Comparison of ENCODE assay signal across 20 cellular contexts in the genomic region with DNA sequence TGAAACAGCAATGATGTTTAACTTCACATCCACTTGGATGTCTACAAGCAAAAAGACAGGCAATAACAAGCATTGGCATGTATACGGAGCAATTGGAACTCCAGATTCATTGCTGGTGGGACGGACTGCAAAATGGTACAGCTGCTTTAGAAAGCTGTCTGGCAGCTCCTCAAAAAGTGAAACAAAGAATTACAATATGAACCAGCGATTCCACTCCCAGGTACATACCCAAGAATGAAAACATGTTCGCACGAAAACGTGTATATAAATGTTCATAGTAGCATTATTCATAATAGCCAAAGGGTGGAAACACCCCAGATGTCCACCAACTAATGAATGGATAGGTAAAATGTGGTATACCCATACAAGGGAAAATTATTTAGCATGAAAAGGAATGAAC.
DNase-seq lines count a peak whose midpoint lies in the region; ATAC-seq, FAIRE-seq and TF ChIP-seq lines count a peak whose summit lies in the region.
"Had no signal": no experiment of that assay in that cellular context is flagged by ENCODE, and none has a peak within 500 bp of the region (broad histone marks: within the 10 kb centered on the region; RNA-seq: fewer than 3 reads in every experiment).

No MANE protein-coding gene starts in this region.

- CTCF ChIA-PET in MCF 10A (lab: Yijun Ruan, JAX) (no interaction called here), mammary epithelial cell (lab: Charles Lee; ENCODE audit: low non-redundant PET) (no interaction called here)

- no peak for TF ChIP-seq CTCF in MCF 10A (IDR thresholded peaks at IDR 0.05; ENCODE audit: unreplicated experiment)
- TF ChIP-seq CTCF in breast epithelium (IDR thresholded peaks at IDR 0.05) = no peak
- TF ChIP-seq CTCF in mammary epithelial cell (conservative IDR thresholded peaks at IDR 0.05 in 1 of 2, IDR thresholded peaks at IDR 0.05 in 1 of 2; ENCODE audit: extremely low read depth in 1 of 2, insufficient read depth in 1 of 2, low read depth in 1 of 2, low read length in 2 of 2) = no peak
- TF ChIP-seq CTCF in foreskin keratinocyte (conservative IDR thresholded peaks at IDR 0.05) = no peak
- no peak for TF ChIP-seq CTCF in pancreas (IDR thresholded peaks at IDR 0.05)
- no peak for TF ChIP-seq CTCF in transverse colon (IDR thresholded peaks at IDR 0.05)

- H3K4me3 Mint-ChIP-seq in MCF 10A (ENCODE audit: unreplicated experiment) = peak overlapping the region; percentile 65
- H3K4me3 Mint-ChIP-seq in naive thymus-derived CD8-positive, alpha-beta T cell = no peak overlapping the region

- POLR2A ChIA-PET in MCF 10A (lab: Yijun Ruan, JAX) = interaction anchor here (0.6 to 3.9 kb wide), 16 partner anchors 9 to 185 kb away, joined by 3 to 21 read pairs (median 4); a partner anchor contains a TSS
- POLR2A ChIA-PET in naive thymus-derived CD8-positive, alpha-beta T cell (lab: Charles Lee) = no interaction called here

- H3K27ac ChIP-seq in breast epithelium (no peak overlapping the region), mammary epithelial cell (ENCODE audit: insufficient read depth, low read depth, low read length) (peak overlapping the region; percentile 85), foreskin keratinocyte (peak overlapping the region; percentile 79), pancreas (no peak overlapping the region), transverse colon (no peak overlapping the region)
- H3K27ac ChIP-seq: SK-N-MC had no signal

- in situ Hi-C loops in mammary epithelial cell (cut with MboI; ENCODE audit: low sequenced_read_pairs in 2 of 2) = no loop called here
- in situ Hi-C loops in transverse colon (cut with MboI; ENCODE audit: low pct_ligation_motif_present in 1 of 4, low pct_unique_long_range_greater_than_20kb in 1 of 4, low sequenced_read_pairs in 3 of 4) = no loop called here

- no peak for TF ChIP-seq POLR2A in breast epithelium (IDR thresholded peaks at IDR 0.05)
- TF ChIP-seq POLR2A in transverse colon (IDR thresholded peaks at IDR 0.05) = no peak

- no peak overlapping the region for H2AFZ ChIP-seq in mammary epithelial cell (ENCODE audit: low read depth, low read length)

- no peak for TF ChIP-seq EP300 in transverse colon (IDR thresholded peaks at IDR 0.05; ENCODE audit: low read depth)

- ATAC-seq in foreskin keratinocyte (peak; percentile 26), HG03571 (IDR thresholded peaks at IDR 0.05; ENCODE audit: unreplicated experiment) (no peak), pancreas (no peak)
- ATAC-seq in naive thymus-derived CD8-positive, alpha-beta T cell = no peak

- H3K4me3 ChIP-seq in breast epithelium = no peak overlapping the region
- H3K4me3 ChIP-seq in mammary epithelial cell (replicated peaks in 1 of 3; ENCODE audit: insufficient read depth in 1 of 3, low read depth in 2 of 3, low read length in 3 of 3) = peak overlapping the region in 1 of 3 experiments; percentile 6
- no peak overlapping the region for H3K4me3 ChIP-seq in pancreas
- no peak overlapping the region for H3K4me3 ChIP-seq in transverse colon
- H3K4me3 ChIP-seq: SK-N-MC had no signal

- dilution Hi-C loops in mammary epithelial cell (cut with HindIII; ENCODE audit: low sequenced_read_pairs) = no loop called here

- 17% methylated on average over 6 of the region's 6 CpGs for WGBS in mammary epithelial cell (ENCODE audit: low coverage, missing lambda C conversion rate)
- 80 to 88% methylated on average over 6 of the region's 6 CpGs for WGBS in pancreas, 2 donors
- 85 to 86% methylated on average over 4 to 6 of the region's 6 CpGs for WGBS in transverse colon (ENCODE audit: low coverage in 1 of 2), 2 donors

- no peaks in the 10 kb centered on the region for H3K27me3 ChIP-seq in breast epithelium
- no peaks in the 10 kb centered on the region for H3K27me3 ChIP-seq in mammary epithelial cell (ENCODE audit: insufficient read depth, low read length)
- no peaks in the 10 kb centered on the region for H3K27me3 ChIP-seq in foreskin keratinocyte
- no peaks in the 10 kb centered on the region for H3K27me3 ChIP-seq in pancreas
- H3K27me3 ChIP-seq in transverse colon = peaks cover 3% of the 10 kb centered on the region
- H3K27me3 ChIP-seq: BE2C had no signal

- H3K4me1 Mint-ChIP-seq in MCF 10A (ENCODE audit: insufficient read depth, unreplicated experiment) = peaks cover 64% of the 10 kb centered on the region
- no peaks in the 10 kb centered on the region for H3K4me1 Mint-ChIP-seq in naive thymus-derived CD8-positive, alpha-beta T cell

- H3K9me3 Mint-ChIP-seq in MCF 10A (ENCODE audit: unreplicated experiment) = no peaks in the 10 kb centered on the region
- no peaks in the 10 kb centered on the region for H3K9me3 Mint-ChIP-seq in naive thymus-derived CD8-positive, alpha-beta T cell

- BruUV-seq in MCF 10A (replicated peaks; lab: Mats Ljungman, UMichigan) (no TSS peak), mammary epithelial cell (replicated peaks; lab: Mats Ljungman, UMichigan) (no TSS peak)

- H3K9me3 ChIP-seq in breast epithelium = no peaks in the 10 kb centered on the region
- H3K9me3 ChIP-seq in mammary epithelial cell (replicated peaks; ENCODE audit: insufficient read depth, low read length) = no peaks in the 10 kb centered on the region
- H3K9me3 ChIP-seq in pancreas = no peaks in the 10 kb centered on the region
- no peaks in the 10 kb centered on the region for H3K9me3 ChIP-seq in transverse colon
- H3K9me3 ChIP-seq: BE2C had no signal

- H3K4me1 ChIP-seq in breast epithelium (no peaks in the 10 kb centered on the region), mammary epithelial cell (ENCODE audit: insufficient read depth, low read length) (peaks cover 82% of the 10 kb centered on the region), foreskin keratinocyte (peaks cover 89% of the 10 kb centered on the region), pancreas (peaks cover 0 to 5% (median 0%) of the 10 kb centered on the region in 3 donors), transverse colon (peaks cover 0 to 13% (median 0%) of the 10 kb centered on the region in 4 donors)
- H3K4me1 ChIP-seq: BE2C had no signal

- peak overlapping the region; percentile 42 for H3K9ac ChIP-seq in mammary epithelial cell (ENCODE audit: insufficient read depth, low read length)

- no peaks in the 10 kb centered on the region for H4K20me1 ChIP-seq in mammary epithelial cell (ENCODE audit: insufficient read depth, low read length)

- H3K27ac Mint-ChIP-seq in MCF 10A (ENCODE audit: low read depth, unreplicated experiment) = peak overlapping the region; percentile 96
- H3K27ac Mint-ChIP-seq in naive thymus-derived CD8-positive, alpha-beta T cell = no peak overlapping the region

- peaks cover 30% of the 10 kb centered on the region for H3K36me3 Mint-ChIP-seq in MCF 10A (ENCODE audit: insufficient read depth, unreplicated experiment)
- no peaks in the 10 kb centered on the region for H3K36me3 Mint-ChIP-seq in naive thymus-derived CD8-positive, alpha-beta T cell

- DNase-seq in MCF 10A (ENCODE audit: unreplicated experiment) (no peak), breast epithelium (ENCODE audit: low spot score in 2 of 2) (no peak), mammary epithelial cell (peak; percentile 73), foreskin keratinocyte (peak; percentile 74 to 89), pancreas (no peak), transverse colon (no peak)
- no peak for DNase-seq in naive thymus-derived CD8-positive, alpha-beta T cell
- DNase-seq: 8988T, BE2C, EL, Karpas-422, NCI-H1417, NCI-H1694 treated with DMSO at 0.1 percent for 48 hours, NCI-H446, NCI-H526, OCI-M1, SHP77 had no signal

- intact Hi-C loops in MCF 10A (cut with micrococcal nuclease) (loop anchor here (1.0 to 2.0 kb wide), 2 partner anchors 58 to 121 kb away; no protein-coding TSS in a partner anchor), breast epithelium (cut with DNase I; ENCODE audit: low total_unique reads) (no loop called here), mammary epithelial cell (cut with micrococcal nuclease) (loop anchor here (2.0 kb wide), 1 partner anchor 57 kb away; no protein-coding TSS in a partner anchor), pancreas (cut with DNase I) (no loop called here), transverse colon (cut with DNase I; ENCODE audit: low total_unique reads) (no loop called here)

- FAIRE-seq in pancreas (lab: Jason Lieb, UNC) = no peak
- FAIRE-seq: H1 had no signal

- peaks cover 83% of the 10 kb centered on the region for H3K79me2 ChIP-seq in mammary epithelial cell (ENCODE audit: insufficient read depth, low read length)

- H3K36me3 ChIP-seq in breast epithelium (no peaks in the 10 kb centered on the region), mammary epithelial cell (ENCODE audit: insufficient read depth, low read length) (peaks cover 19% of the 10 kb centered on the region), pancreas (no peaks in the 10 kb centered on the region), transverse colon (no peaks in the 10 kb centered on the region)
- H3K36me3 ChIP-seq: BE2C had no signal

- peak overlapping the region; percentile 54 for H3K4me2 ChIP-seq in mammary epithelial cell (ENCODE audit: insufficient read depth, low read depth, low read length)

- no peaks in the 10 kb centered on the region for H3K27me3 Mint-ChIP-seq in MCF 10A (ENCODE audit: insufficient read depth, unreplicated experiment)
- H3K27me3 Mint-ChIP-seq in naive thymus-derived CD8-positive, alpha-beta T cell = peaks cover 0 to 12% (median 8%) of the 10 kb centered on the region in 5 donors

Comparison
In these comparisons a context has a peak if more than half of its experiments do, and no peak if none do; other contexts are left out.
1. DNase-seq: peak in mammary epithelial cell (single experiment) and foreskin keratinocyte (2 of 2); none in MCF 10A (single experiment), breast epithelium (0 of 2), naive thymus-derived CD8-positive, alpha-beta T cell (0 of 10), pancreas (0 of 6) and transverse colon (single experiment).
2. H3K27ac ChIP-seq: peak in mammary epithelial cell (single experiment) and foreskin keratinocyte (single experiment); none in breast epithelium (0 of 2), pancreas (0 of 4) and transverse colon (0 of 4).
3. intact Hi-C loops: an anchor here in MCF 10A (1.0 to 2.0 kb wide) and mammary epithelial cell (2.0 kb wide); none called in breast epithelium, pancreas and transverse colon.